Comparison of ENCODE assay signal across 9 cellular contexts in the genomic region with DNA sequence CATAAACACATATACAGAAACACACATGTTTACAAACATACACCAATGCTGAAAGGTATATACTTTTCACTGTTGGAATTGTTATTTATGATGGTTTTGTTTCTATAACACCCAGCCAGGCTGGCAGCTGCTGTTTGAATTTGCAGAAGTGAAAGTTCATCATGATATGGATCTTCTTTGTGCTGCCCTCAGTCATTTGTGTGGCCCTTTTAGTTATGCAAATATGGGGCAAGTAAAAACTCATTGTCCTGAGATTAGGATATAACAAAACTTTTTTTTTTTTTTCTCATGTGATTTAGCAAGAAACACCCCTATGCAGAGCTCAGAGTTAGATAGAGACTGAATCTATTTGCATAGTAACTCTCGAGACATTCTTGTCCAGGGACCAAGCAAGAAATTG.
DNase-seq lines count a peak whose midpoint lies in the region; ATAC-seq and TF ChIP-seq lines count a peak whose summit lies in the region.
"Had no signal": no experiment of that assay in that cellular context is flagged by ENCODE, and none has a peak within 500 bp of the region (broad histone marks: within the 10 kb centered on the region; RNA-seq: fewer than 3 reads in every experiment).

No MANE protein-coding gene starts in this region.

- H3K4me1 Mint-ChIP-seq in stimulated activated naive B cell treated with anti-CD40 and anti-IgM and Interleukin-4, amounts not matched to agents 10 μg/mL and 1 μg/mL and 100 μg/mL, for 72 hours, result no peaks in the 10 kb centered on the region
- no peaks in the 10 kb centered on the region for H3K4me1 Mint-ChIP-seq in osteocyte (ENCODE audit: unreplicated experiment)

- no peaks in the 10 kb centered on the region for H3K27me3 ChIP-seq in breast epithelium
- H3K27me3 ChIP-seq: MG63 had no signal

- H3K27me3 Mint-ChIP-seq in stimulated activated naive B cell treated with anti-CD40 and anti-IgM and Interleukin-4, amounts not matched to agents 10 μg/mL and 1 μg/mL and 100 μg/mL, for 72 hours, result no peaks in the 10 kb centered on the region
- H3K27me3 Mint-ChIP-seq in osteocyte (ENCODE audit: unreplicated experiment), result no peaks in the 10 kb centered on the region

- TF ChIP-seq CTCF in osteocyte (IDR thresholded peaks at IDR 0.05) (no peak), breast epithelium (IDR thresholded peaks at IDR 0.05) (no peak)

- H3K4me3 Mint-ChIP-seq in stimulated activated naive B cell treated with anti-CD40 and anti-IgM and Interleukin-4, amounts not matched to agents 10 μg/mL and 1 μg/mL and 100 μg/mL, for 72 hours, result no peak overlapping the region
- H3K4me3 Mint-ChIP-seq in osteocyte (ENCODE audit: unreplicated experiment), result no peak overlapping the region

- ATAC-seq in GM19397 (IDR thresholded peaks at IDR 0.05; ENCODE audit: unreplicated experiment) (peak; percentile 94), HG02759 (IDR thresholded peaks at IDR 0.05; ENCODE audit: unreplicated experiment) (peak; percentile 95), HG03469 (IDR thresholded peaks at IDR 0.05; ENCODE audit: unreplicated experiment) (peak; percentile 100)
- ATAC-seq in stimulated activated naive B cell treated with anti-CD40 and anti-IgM and Interleukin-4, amounts not matched to agents 10 μg/mL and 1 μg/mL and 100 μg/mL, for 72 hours (replicated peaks), result peak; percentile 72 to 83

- H3K36me3 ChIP-seq in breast epithelium, result no peaks in the 10 kb centered on the region
- H3K36me3 ChIP-seq: MG63 had no signal

- peaks cover 2 to 6% of the 10 kb centered on the region in 2 donors for H3K9me3 Mint-ChIP-seq in stimulated activated naive B cell treated with anti-CD40 and anti-IgM and Interleukin-4, amounts not matched to agents 10 μg/mL and 1 μg/mL and 100 μg/mL, for 72 hours
- no peaks in the 10 kb centered on the region for H3K9me3 Mint-ChIP-seq in osteocyte (ENCODE audit: unreplicated experiment)

- H3K27ac Mint-ChIP-seq in stimulated activated naive B cell treated with anti-CD40 and anti-IgM and Interleukin-4, amounts not matched to agents 10 μg/mL and 1 μg/mL and 100 μg/mL, for 72 hours, result no peak overlapping the region
- H3K27ac Mint-ChIP-seq in osteocyte (ENCODE audit: unreplicated experiment), result no peak overlapping the region

- peaks cover 0 to 5% of the 10 kb centered on the region in 2 donors for H3K9me3 ChIP-seq in breast epithelium
- H3K9me3 ChIP-seq: MG63 had no signal

- H3K4me1 ChIP-seq in breast epithelium, result no peaks in the 10 kb centered on the region

- no peak for DNase-seq in stimulated activated naive B cell treated with anti-CD40 and anti-IgM and Interleukin-4, amounts not matched to agents 10 μg/mL and 1 μg/mL and 100 μg/mL, for 72 hours
- DNase-seq in osteocyte (ENCODE audit: extremely low spot score, unreplicated experiment), result no peak
- DNase-seq in foreskin melanocyte, result no peak
- no peak for DNase-seq in breast epithelium (ENCODE audit: low spot score in 2 of 2)
- DNase-seq: erythroblast, MG63 had no signal

- TF ChIP-seq POLR2A in breast epithelium (IDR thresholded peaks at IDR 0.05), result no peak

- H3K4me3 ChIP-seq in breast epithelium, result no peak overlapping the region
- H3K4me3 ChIP-seq: MG63 had no signal

- H3K36me3 Mint-ChIP-seq in stimulated activated naive B cell treated with anti-CD40 and anti-IgM and Interleukin-4, amounts not matched to agents 10 μg/mL and 1 μg/mL and 100 μg/mL, for 72 hours, result no peaks in the 10 kb centered on the region
- no peaks in the 10 kb centered on the region for H3K36me3 Mint-ChIP-seq in osteocyte (ENCODE audit: unreplicated experiment)

- intact Hi-C loops in breast epithelium (cut with DNase I; ENCODE audit: low total_unique reads), result no loop called here

- H3K27ac ChIP-seq in breast epithelium, result no peak overlapping the region
